Comparison of ENCODE assay signal across 8 cellular contexts in genomic region chr11:95230054-95231034, GRCh38. TPM values are rescaled to one million over a fixed set of nuclear protein-coding genes. Genes with fewer than 3 reads are reported as not detected.
DNase-seq lines count a peak whose midpoint lies in the region; ATAC-seq, FAIRE-seq and TF ChIP-seq lines count a peak whose summit lies in the region.

No MANE protein-coding gene starts in this region.

- H2AFZ ChIP-seq in mammary epithelial cell (ENCODE audit: low read depth, low read length): peak overlapping the region; percentile 76

- DNase-seq in AG08396 (ENCODE audit: low spot score) (peak; percentile 7), GM19239 (ENCODE audit: insufficient read length, low spot score) (no peak), T follicular helper cell (ENCODE audit: low read depth) (peak; percentile 16), mammary epithelial cell (peak; percentile 42), inferior parietal cortex (ENCODE audit: extremely low spot score) (peak; percentile 25), NOMO-1 treated with DMSO at 0.1 percent for 48 hours (lab: John Stamatoyannopoulos, UW; ENCODE audit: unreplicated experiment) (no peak)

- H3K27me3 ChIP-seq in mammary epithelial cell (ENCODE audit: insufficient read depth, low read length): no peaks in the 10 kb centered on the region

- 1% methylated on average over 22 of the region's 70 CpGs for WGBS in mammary epithelial cell (ENCODE audit: low coverage, missing lambda C conversion rate)

- H3K27ac ChIP-seq in mammary epithelial cell (ENCODE audit: insufficient read depth, low read depth, low read length) (peak overlapping the region; percentile 63), skin epidermis (peak overlapping the region in 20 of 21 experiments; percentile 67 to 94 (median 87))

- H4K20me1 ChIP-seq in mammary epithelial cell (ENCODE audit: insufficient read depth, low read length): no peaks in the 10 kb centered on the region

- H3K4me3 ChIP-seq in mammary epithelial cell (replicated peaks in 1 of 3; ENCODE audit: insufficient read depth in 1 of 3, low read depth in 2 of 3, low read length in 3 of 3): peak overlapping the region; percentile 73 to 93 (median 92)
- H3K4me3 ChIP-seq in skin epidermis: peak overlapping the region; percentile 65 to 97 (median 87)

- CTCF ChIA-PET in mammary epithelial cell (lab: Charles Lee; ENCODE audit: low non-redundant PET): interaction anchor here (2.4 kb wide), 1 partner anchor 475 kb away, joined by 17 read pairs; no protein-coding TSS in a partner anchor

- peak overlapping the region; percentile 93 for H3K4me2 ChIP-seq in mammary epithelial cell (ENCODE audit: insufficient read depth, low read depth, low read length)

- H3K9ac ChIP-seq in mammary epithelial cell (ENCODE audit: insufficient read depth, low read length): peak overlapping the region; percentile 71

- peaks cover 20% of the 10 kb centered on the region for H3K4me1 ChIP-seq in mammary epithelial cell (ENCODE audit: insufficient read depth, low read length)

- peak; percentile 7 for ATAC-seq in HG03342 (IDR thresholded peaks at IDR 0.05; ENCODE audit: unreplicated experiment)

- BruUV-seq in mammary epithelial cell (replicated peaks; lab: Mats Ljungman, UMichigan): no TSS peak

- H3K79me2 ChIP-seq in mammary epithelial cell (ENCODE audit: insufficient read depth, low read length): peaks cover 52% of the 10 kb centered on the region

- H3K36me3 ChIP-seq in mammary epithelial cell (ENCODE audit: insufficient read depth, low read length): no peaks in the 10 kb centered on the region

- dilution Hi-C loops in mammary epithelial cell (cut with HindIII; ENCODE audit: low sequenced_read_pairs): no loop called here

- intact Hi-C loops in mammary epithelial cell (cut with micrococcal nuclease): loop anchor here (1.0 to 5.0 kb wide), 8 partner anchors 57 to 532 kb away; no protein-coding TSS in a partner anchor

- peak; percentile 8 for FAIRE-seq in GM19239 (lab: Jason Lieb, UNC)

- in situ Hi-C loops in mammary epithelial cell (cut with MboI; ENCODE audit: low sequenced_read_pairs in 2 of 2): no loop called here

- TF ChIP-seq CTCF in mammary epithelial cell (conservative IDR thresholded peaks at IDR 0.05 in 1 of 2, IDR thresholded peaks at IDR 0.05 in 1 of 2; ENCODE audit: extremely low read depth in 1 of 2, insufficient read depth in 1 of 2, low read depth in 1 of 2, low read length in 2 of 2): no peak

- H3K9me3 ChIP-seq in mammary epithelial cell (replicated peaks; ENCODE audit: insufficient read depth, low read length): no peaks in the 10 kb centered on the region

RNA-seq across cellular contexts. Expression of gene SESN3, which starts 0.7 kb away (rescaled TPM):
- total RNA-seq in mammary epithelial cell: 100 to 1,000 TPM in 1 of 2 donors, 10 to 100 TPM in 1; 36.5 to 184 TPM
- 9.8 TPM for polyA plus RNA-seq in mammary epithelial cell
- polyA minus RNA-seq in mammary epithelial cell: 43.3 TPM

Comparison
In these comparisons a context has a peak if more than half of its experiments do, and no peak if none do; other contexts are left out.
1. DNase-seq: peak in AG08396 (single experiment), T follicular helper cell (single experiment), mammary epithelial cell (single experiment) and inferior parietal cortex (single experiment); none in GM19239 (single experiment) and NOMO-1 treated with DMSO at 0.1 percent for 48 hours (single experiment).